8 cellular contexts compared by ENCODE assay signal in genomic region chr18:35582899-35583558, GRCh38. TPM values are rescaled to one million over a fixed set of nuclear protein-coding genes. Genes with fewer than 3 reads are reported as not detected.
DNase-seq lines count a peak whose midpoint lies in the region; ATAC-seq, FAIRE-seq and TF ChIP-seq lines count a peak whose summit lies in the region.

No MANE protein-coding gene starts in this region.

- peaks cover 9% of the 10 kb centered on the region for H3K36me3 Mint-ChIP-seq in activated naive CD8-positive, alpha-beta T cell treated with anti-CD3 and anti-CD28 coated beads, Interleukin-2, amount 50 U/mL, for 24 hours (ENCODE audit: low read depth)
- H3K36me3 Mint-ChIP-seq in activated naive CD4-positive, alpha-beta T cell treated with anti-CD3 and anti-CD28 coated beads for 36 hours (ENCODE audit: low read depth), result peaks cover 14% of the 10 kb centered on the region

- peak; percentile 60 for FAIRE-seq in D721Med (lab: Jason Lieb, UNC)

- intact Hi-C loops in activated naive CD4-positive, alpha-beta T cell treated with anti-CD3 and anti-CD28 coated beads for 36 hours (cut with micrococcal nuclease), result loop anchor here (1.0 to 10.0 kb wide), 5 partner anchors 33 to 552 kb away; partner anchors contain the start of genes INO80C, MAPRE2 and RMP24

- ATAC-seq in activated naive CD8-positive, alpha-beta T cell treated with anti-CD3 and anti-CD28 coated beads, Interleukin-2, amount 50 U/mL, for 24 hours, result no peak
- ATAC-seq in GM19035 (IDR thresholded peaks at IDR 0.05; ENCODE audit: unreplicated experiment), result no peak

- CTCF ChIA-PET in activated naive CD4-positive, alpha-beta T cell treated with anti-CD3 and anti-CD28 coated beads for 36 hours (lab: Charles Lee), result interaction anchor here (1.1 to 1.4 kb wide), 2 partner anchors 83 to 197 kb away, joined by 3 to 5 read pairs; no protein-coding TSS in a partner anchor

- no peak for DNase-seq in D721Med (ENCODE audit: insufficient read length, low spot score)
- peak; percentile 43 for DNase-seq in M059J (ENCODE audit: low read depth)
- no peak for DNase-seq in activated naive CD8-positive, alpha-beta T cell treated with anti-CD3 and anti-CD28 coated beads, Interleukin-2, amount 50 U/mL, for 24 hours
- DNase-seq in medulla oblongata (ENCODE audit: extremely low spot score), result peak; percentile 28
- DNase-seq in activated naive CD4-positive, alpha-beta T cell treated with anti-CD3 and anti-CD28 coated beads for 36 hours, result no peak
- no peak for DNase-seq in NCI-H1048 (lab: John Stamatoyannopoulos, UW)
- DNase-seq in NCI-H82 treated with DMSO at 0.1 percent for 48 hours (lab: John Stamatoyannopoulos, UW; ENCODE audit: unreplicated experiment), result no peak

- H3K27ac Mint-ChIP-seq in activated naive CD8-positive, alpha-beta T cell treated with anti-CD3 and anti-CD28 coated beads, Interleukin-2, amount 50 U/mL, for 24 hours, result no peak overlapping the region
- H3K27ac Mint-ChIP-seq in activated naive CD4-positive, alpha-beta T cell treated with anti-CD3 and anti-CD28 coated beads for 36 hours, result no peak overlapping the region

- TF ChIP-seq CTCF in D721Med (IDR thresholded peaks at IDR 0.05; ENCODE audit: insufficient read depth, missing control alignments), result no peak

- peaks cover 8% of the 10 kb centered on the region for H3K9me3 Mint-ChIP-seq in activated naive CD8-positive, alpha-beta T cell treated with anti-CD3 and anti-CD28 coated beads, Interleukin-2, amount 50 U/mL, for 24 hours
- H3K9me3 Mint-ChIP-seq in activated naive CD4-positive, alpha-beta T cell treated with anti-CD3 and anti-CD28 coated beads for 36 hours, result peaks cover 12% of the 10 kb centered on the region

- H3K27me3 Mint-ChIP-seq in activated naive CD8-positive, alpha-beta T cell treated with anti-CD3 and anti-CD28 coated beads, Interleukin-2, amount 50 U/mL, for 24 hours, result peaks cover 11% of the 10 kb centered on the region
- H3K27me3 Mint-ChIP-seq in activated naive CD4-positive, alpha-beta T cell treated with anti-CD3 and anti-CD28 coated beads for 36 hours (ENCODE audit: low read depth), result peaks cover 11% of the 10 kb centered on the region

- peak overlapping the region; percentile 81 for H3K4me3 Mint-ChIP-seq in activated naive CD8-positive, alpha-beta T cell treated with anti-CD3 and anti-CD28 coated beads, Interleukin-2, amount 50 U/mL, for 24 hours
- H3K4me3 Mint-ChIP-seq in activated naive CD4-positive, alpha-beta T cell treated with anti-CD3 and anti-CD28 coated beads for 36 hours, result no peak overlapping the region

- peaks cover 22% of the 10 kb centered on the region for H3K4me1 Mint-ChIP-seq in activated naive CD8-positive, alpha-beta T cell treated with anti-CD3 and anti-CD28 coated beads, Interleukin-2, amount 50 U/mL, for 24 hours
- peaks cover 33% of the 10 kb centered on the region for H3K4me1 Mint-ChIP-seq in activated naive CD4-positive, alpha-beta T cell treated with anti-CD3 and anti-CD28 coated beads for 36 hours (ENCODE audit: low read depth)

RNA-seq across cellular contexts. Expression of gene GALNT1, which starts 1.5 kb away (rescaled TPM):
- 46.1 and 63.0 TPM in 2 replicates for total RNA-seq in M059J (2014; rRNA removed; shearing (Covaris generic))
- 10 to 100 TPM; 46.7 to 48.7 TPM for total RNA-seq in activated naive CD4-positive, alpha-beta T cell treated with anti-CD3 and anti-CD28 coated beads for 36 hours

Comparison
In these comparisons a context has a peak if more than half of its experiments do, and no peak if none do; other contexts are left out.
1. DNase-seq: peak in M059J (single experiment) and medulla oblongata (single experiment); none in D721Med (single experiment), activated naive CD8-positive, alpha-beta T cell treated with anti-CD3 and anti-CD28 coated beads, Interleukin-2, amount 50 U/mL, for 24 hours (single experiment), activated naive CD4-positive, alpha-beta T cell treated with anti-CD3 and anti-CD28 coated beads for 36 hours (single experiment), NCI-H1048 (single experiment) and NCI-H82 treated with DMSO at 0.1 percent for 48 hours (single experiment).